Comparison of ENCODE assay signal across 8 cellular contexts in genomic region chr7:107180378-107180777, GRCh38. TPM values are rescaled to one million over a fixed set of nuclear protein-coding genes. Genes with fewer than 3 reads are reported as not detected.
DNase-seq lines count a peak whose midpoint lies in the region; ATAC-seq, FAIRE-seq and TF ChIP-seq lines count a peak whose summit lies in the region.

No MANE protein-coding gene starts in this region.

- CTCF ChIA-PET in GM12878 (lab: Yijun Ruan, JAX), result interaction anchor here (1.1 to 1.9 kb wide), 3 partner anchors 9 to 32 kb away, joined by 4 to 8 read pairs (median 4); no protein-coding TSS in a partner anchor

- peaks cover 38% of the 10 kb centered on the region for H3K36me3 ChIP-seq in RWPE2 (ENCODE audit: low read depth)
- peaks cover 0 to 3% of the 10 kb centered on the region in 2 experiments; a peak in 1 of 4 replicates for H3K36me3 ChIP-seq in GM12878 (ENCODE audit: control insufficient read depth in 2 of 2, insufficient read depth in 2 of 2, low read length in 1 of 2)
- peaks cover 2% of the 10 kb centered on the region for H3K36me3 ChIP-seq in mesendoderm (ENCODE audit: control insufficient read depth, insufficient read depth, low read length)

- peaks cover 4% of the 10 kb centered on the region for H3K79me2 ChIP-seq in GM12878 (ENCODE audit: control insufficient read depth, insufficient read depth, low read length)
- no peaks in the 10 kb centered on the region for H3K79me2 ChIP-seq in mesendoderm (ENCODE audit: control insufficient read depth, insufficient read depth, low read length)

- no peaks in the 10 kb centered on the region for H4K20me1 ChIP-seq in GM12878 (ENCODE audit: control insufficient read depth, insufficient read depth)

- peaks cover 24% of the 10 kb centered on the region in 2 donors for H3K4me1 Mint-ChIP-seq in natural killer cell treated with Interleukin-12 subunit alpha and Interleukin-12 subunit beta and Interleukin-15 and Interleukin-18, amount 100 ng/mL, for 72 hours (ENCODE audit: low read depth in 2 of 2)

- no peak overlapping the region for H4K5ac ChIP-seq in mesendoderm (ENCODE audit: low read length)

- in situ Hi-C loops in GM12878 (cut with MboI), result no loop called here

- intact Hi-C loops in GM12878 (cut with micrococcal nuclease; ENCODE audit: unreplicated experiment) (no loop called here), lower leg skin (cut with DNase I; ENCODE audit: low total_unique reads) (no loop called here)

- no peak overlapping the region for H3K4me3 Mint-ChIP-seq in natural killer cell treated with Interleukin-12 subunit alpha and Interleukin-12 subunit beta and Interleukin-15 and Interleukin-18, amount 100 ng/mL, for 72 hours

- BruUV-seq in GM12878 (replicated peaks; lab: Mats Ljungman, UMichigan), result no TSS peak

- TF ChIP-seq RAD21 in GM12878 (IDR thresholded peaks at IDR 0.05; ENCODE audit: insufficient read depth, low read depth, low read length), result no peak

- peaks cover 12% of the 10 kb centered on the region for H3K36me3 Mint-ChIP-seq in natural killer cell treated with Interleukin-12 subunit alpha and Interleukin-12 subunit beta and Interleukin-15 and Interleukin-18, amount 100 ng/mL, for 72 hours

- TF ChIP-seq CTCF in RWPE2 (IDR thresholded peaks at IDR 0.05; ENCODE audit: poor library complexity, severe bottlenecking) (no peak), GM12878 (IDR thresholded peaks at IDR 0.05 in 2 of 3, conservative IDR thresholded peaks at IDR 0.05 in 1 of 3; ENCODE audit: control insufficient read depth in 2 of 3, extremely low read depth in 1 of 3, insufficient read depth in 1 of 3, low read depth in 3 of 3, low read length in 3 of 3) (no peak), lower leg skin (IDR thresholded peaks at IDR 0.05) (no peak)

- H2BK120ac ChIP-seq in mesendoderm (ENCODE audit: low read depth, low read length), result no peak overlapping the region

- peak; percentile 79 for ATAC-seq in RWPE2 (ENCODE audit: low read depth)
- peak; percentile 63 for ATAC-seq in GM12878
- no peak for ATAC-seq in natural killer cell treated with Interleukin-12 subunit alpha and Interleukin-12 subunit beta and Interleukin-15 and Interleukin-18, amount 100 ng/mL, for 72 hours
- no peak for ATAC-seq in GM19351 (IDR thresholded peaks at IDR 0.05; ENCODE audit: unreplicated experiment)

- H3K23ac ChIP-seq in mesendoderm (ENCODE audit: low read length), result no peak overlapping the region

- no peak overlapping the region for H3K56ac ChIP-seq in mesendoderm (ENCODE audit: low read length)

- no peak overlapping the region for H2BK15ac ChIP-seq in mesendoderm (replicated peaks; ENCODE audit: low read depth)

- SMC1A ChIA-PET in GM12878 (lab: Charles Lee; ENCODE audit: uncharacterized antibody, unreplicated experiment), result interaction anchor here (1.1 to 1.4 kb wide), 4 partner anchors 8 to 16 kb away, joined by 3 to 5 read pairs (median 4); no protein-coding TSS in a partner anchor

- H3K27me3 ChIP-seq in RWPE2 (ENCODE audit: insufficient read depth, poor library complexity, severe bottlenecking) (no peaks in the 10 kb centered on the region), GM12878 (replicated peaks in 1 of 2; ENCODE audit: control insufficient read depth in 2 of 2, insufficient read depth in 2 of 2, low read length in 1 of 2) (no peaks in the 10 kb centered on the region), mesendoderm (ENCODE audit: insufficient read depth, low read length, poor library complexity) (no peaks in the 10 kb centered on the region)

- H2AFZ ChIP-seq in GM12878 (ENCODE audit: control insufficient read depth, low read depth, low read length), result no peak overlapping the region

- peak overlapping the region; percentile 12 to 30 for H3K27ac Mint-ChIP-seq in natural killer cell treated with Interleukin-12 subunit alpha and Interleukin-12 subunit beta and Interleukin-15 and Interleukin-18, amount 100 ng/mL, for 72 hours

- H3K9me3 ChIP-seq in RWPE2 (ENCODE audit: severe bottlenecking) (no peaks in the 10 kb centered on the region), GM12878 (replicated peaks; ENCODE audit: control insufficient read depth, insufficient read depth, low read length) (no peaks in the 10 kb centered on the region)

- H3K18ac ChIP-seq in mesendoderm (ENCODE audit: low read length), result no peak overlapping the region

- peaks cover 2% of the 10 kb centered on the region for H3K79me1 ChIP-seq in mesendoderm (ENCODE audit: low read length)

- POLR2A ChIA-PET in GM12878 (lab: Charles Lee), result interaction anchor here (0.6 to 3.9 kb wide), 2 partner anchors 11 to 150 kb away, joined by 3 to 20 read pairs; partner anchors contain the start of gene HBP1

- no peak overlapping the region for H3K4ac ChIP-seq in mesendoderm (ENCODE audit: low read depth, low read length)

- H3K4me3 ChIP-seq in RWPE2 (ENCODE audit: severe bottlenecking) (no peak overlapping the region), GM12878 (no peak overlapping the region), lower leg skin (ENCODE audit: low read depth, poor library complexity, severe bottlenecking) (no peak overlapping the region), mesendoderm (ENCODE audit: low read length) (no peak overlapping the region)

- H3K4me1 ChIP-seq in RWPE2 (ENCODE audit: insufficient read depth, poor library complexity, severe bottlenecking) (peaks cover 18% of the 10 kb centered on the region), GM12878 (ENCODE audit: control insufficient read depth, insufficient read depth, low read length) (no peaks in the 10 kb centered on the region), mesendoderm (ENCODE audit: control insufficient read depth, low read depth, low read length) (no peaks in the 10 kb centered on the region)

- WGBS in GM12878 (ENCODE audit: insufficient coverage, insufficient replicate concordance, low lambda C conversion rate, missing lambda C conversion rate), result 90% methylated on average over 1 of the region's 1 CpG
- 36 to 51% methylated on average over 1 of the region's 1 CpG for WGBS in lower leg skin, 2 donors
- WGBS in mesendoderm (ENCODE audit: extremely low coverage, insufficient coverage, low lambda C conversion rate), result no CpG with 5 or more reads among the region's 1 CpG

- H3K9ac ChIP-seq in GM12878 (ENCODE audit: control insufficient read depth, insufficient read depth, low read length) (no peak overlapping the region), mesendoderm (ENCODE audit: low read length) (no peak overlapping the region)

- H3K4me2 ChIP-seq in GM12878 (ENCODE audit: control insufficient read depth, insufficient read depth), result no peak overlapping the region
- H3K4me2 ChIP-seq in mesendoderm (ENCODE audit: low read length), result no peak overlapping the region

- no peak for TF ChIP-seq EP300 in GM12878 (IDR thresholded peaks at IDR 0.05; ENCODE audit: borderline replicate concordance in 1 of 2, control insufficient read depth in 1 of 2, low read depth in 2 of 2, low read length in 2 of 2)

- H4K8ac ChIP-seq in mesendoderm (ENCODE audit: low read depth, low read length), result no peak overlapping the region

- H3K27ac ChIP-seq in RWPE2 (ENCODE audit: poor library complexity, severe bottlenecking) (peak overlapping the region; percentile 29), GM12878 (ENCODE audit: control insufficient read depth, insufficient read depth) (no peak overlapping the region), mesendoderm (ENCODE audit: low read depth, low read length) (no peak overlapping the region)

- TF ChIP-seq POLR2A in GM12878 (IDR thresholded peaks at IDR 0.05; ENCODE audit: low read depth, low read length), result no peak
- TF ChIP-seq POLR2A in lower leg skin (IDR thresholded peaks at IDR 0.05), result no peak

- RAD21 ChIA-PET in GM12878 (lab: Charles Lee; ENCODE audit: unreplicated experiment), result interaction anchor here (1.0 to 1.6 kb wide), 2 partner anchors 14 to 321 kb away, joined by 4 read pairs; no protein-coding TSS in a partner anchor

- FAIRE-seq in GM12878 (lab: Jason Lieb, UNC), result no peak

- no peaks in the 10 kb centered on the region for H3K9me3 Mint-ChIP-seq in natural killer cell treated with Interleukin-12 subunit alpha and Interleukin-12 subunit beta and Interleukin-15 and Interleukin-18, amount 100 ng/mL, for 72 hours

- H3K27me3 Mint-ChIP-seq in natural killer cell treated with Interleukin-12 subunit alpha and Interleukin-12 subunit beta and Interleukin-15 and Interleukin-18, amount 100 ng/mL, for 72 hours, result no peaks in the 10 kb centered on the region

- no peak overlapping the region for H2BK5ac ChIP-seq in mesendoderm (ENCODE audit: low read length)

- peak; percentile 67 for DNase-seq in EL
- no peak for DNase-seq in RWPE2 (ENCODE audit: low spot score)
- DNase-seq in GM12878 (ENCODE audit: low read depth, low spot score), result no peak
- DNase-seq in natural killer cell treated with Interleukin-12 subunit alpha and Interleukin-12 subunit beta and Interleukin-15 and Interleukin-18, amount 100 ng/mL, for 72 hours (ENCODE audit: low spot score), result no peak
- DNase-seq in NCI-H526 treated with DMSO at 0.1 percent for 48 hours (lab: John Stamatoyannopoulos, UW), result no peak
- DNase-seq in lower leg skin (ENCODE audit: low spot score in 2 of 2), result no peak
- DNase-seq in mesendoderm, result no peak

- no peak overlapping the region for H2AK5ac ChIP-seq in mesendoderm (ENCODE audit: low read length)

TF ChIP-seq in GM12878, 131 proteins besides CTCF, POLR2A, EP300 and RAD21 (continues in another document):
- TF ChIP-seq KDM1A (IDR thresholded peaks at IDR 0.05; ENCODE audit: borderline replicate concordance) (no peak), CHD4 (IDR thresholded peaks at IDR 0.05) (no peak), MEF2A (IDR thresholded peaks at IDR 0.05; ENCODE audit: insufficient read depth, low read depth, low read length) (no peak)

RNA-seq across cellular contexts. Expression of gene HBP1, which starts 11.6 kb away (rescaled TPM):
- 102 and 117 TPM in 2 replicates for total RNA-seq in GM12878 (2013; cell fraction: nucleolus; rRNA removed)
- 9.0 and 12.9 TPM in 2 replicates for total RNA-seq in GM12878 (2014; rRNA removed)
- 9.7 and 10.1 TPM in 2 replicates for total RNA-seq in GM12878 (2014; rRNA removed; fragmentation: Illumina TruSeq; extraction: Trizol)
- 7.0 and 7.5 TPM in 2 replicates for total RNA-seq in GM12878 (2021)
- polyA plus RNA-seq in GM12878 (2011; ENCODE audit: low read depth), result 11.0 TPM
- 30.9 and 36.9 TPM in 2 replicates for polyA plus RNA-seq in GM12878 (2011; rRNA removed)
- polyA plus RNA-seq in GM12878 (2011; cell fraction: cytosol; rRNA removed), result 14.2 and 23.9 TPM in 2 replicates
- 20.4 and 27.3 TPM in 2 replicates for polyA plus RNA-seq in GM12878 (2011; cell fraction: nucleus; rRNA removed)
- polyA plus RNA-seq in GM12878 (2012), result 27.3 and 28.4 TPM in 2 replicates
- 8.0 and 8.4 TPM in 2 replicates for polyA plus RNA-seq in GM12878 (2014; fragmentation: Illumina TruSeq; extraction: Trizol)
- 10 to 100 TPM in 1 of 2 experiments, 1 to 10 TPM in 1; 8.5 to 10.2 TPM for polyA plus RNA-seq in GM12878 (2014; fragmentation: Nextera tagmentation; extraction: Ambion mirVana)
- 5.8 and 6.1 TPM in 2 replicates for polyA plus RNA-seq in GM12878 (2014; rRNA removed)
- 10 to 100 TPM; 11.4 to 11.5 TPM for polyA plus RNA-seq in GM12878 (2016; fragmentation: Nextera tagmentation; extraction: Ambion mirVana)
- 34.5 and 48.2 TPM in 2 replicates for polyA minus RNA-seq in GM12878 (2011; rRNA and poly(A)+ RNA removed)
- polyA minus RNA-seq in GM12878 (2011; cell fraction: cytosol; rRNA and poly(A)+ RNA removed), result 10.1 and 10.2 TPM in 2 replicates
- 24.0 and 27.3 TPM in 2 replicates for polyA minus RNA-seq in GM12878 (2011; cell fraction: nucleus; rRNA and poly(A)+ RNA removed)
- 10 to 100 TPM; 24.3 to 33.7 TPM for total RNA-seq in natural killer cell treated with Interleukin-12 subunit alpha and Interleukin-12 subunit beta and Interleukin-15 and Interleukin-18, amount 100 ng/mL, for 72 hours
- 100 to 1,000 TPM; 144 to 232 (median 192) TPM for total RNA-seq in lower leg skin
- 8.8 TPM for polyA plus RNA-seq in mesendoderm (2013, experiment 1 of 2)
- 9.2 TPM for polyA plus RNA-seq in mesendoderm (2013, experiment 2 of 2)

Comparison
In these comparisons a context has a peak if more than half of its experiments do, and no peak if none do; other contexts are left out.
1. ATAC-seq: peak in RWPE2 (single experiment) and GM12878 (single experiment); none in natural killer cell treated with Interleukin-12 subunit alpha and Interleukin-12 subunit beta and Interleukin-15 and Interleukin-18, amount 100 ng/mL, for 72 hours (0 of 2) and GM19351 (single experiment).